In the genomic region with DNA sequence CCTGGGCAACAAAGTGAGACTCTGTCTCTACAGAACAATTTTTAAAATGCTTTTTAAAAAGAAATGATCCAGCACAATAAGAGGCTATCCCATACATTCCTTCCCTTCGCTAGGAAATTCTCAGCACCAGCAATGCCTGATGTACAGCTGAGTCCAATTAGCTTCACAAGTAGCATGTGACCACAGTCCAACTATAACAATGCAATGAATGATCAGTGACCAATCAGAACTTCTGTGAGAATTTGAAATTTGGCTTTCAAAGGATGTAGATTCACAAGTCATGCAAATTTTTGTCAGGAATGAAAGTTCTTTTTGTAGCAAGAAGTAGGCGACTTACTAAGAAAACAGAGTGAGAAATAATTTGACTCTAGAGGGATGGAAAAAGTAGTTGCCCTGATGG, we compare ENCODE assay signal across 19 cellular contexts.
DNase-seq lines count a peak whose midpoint lies in the region; ATAC-seq and TF ChIP-seq lines count a peak whose summit lies in the region.
"Had no signal": no experiment of that assay in that cellular context is flagged by ENCODE, and none has a peak within 500 bp of the region (broad histone marks: within the 10 kb centered on the region; RNA-seq: fewer than 3 reads in every experiment).

No MANE protein-coding gene starts in this region.

- H3K4me3 ChIP-seq in neural progenitor cell, result no peak overlapping the region

- H3K4me2 ChIP-seq in neural progenitor cell, result no peak overlapping the region

- H3K79me2 ChIP-seq in neural progenitor cell (ENCODE audit: low read depth), result no peaks in the 10 kb centered on the region

- no peaks in the 10 kb centered on the region for H3F3A ChIP-seq in neural progenitor cell (ENCODE audit: low read depth)

- no peak for TF ChIP-seq CTCF in neural progenitor cell (IDR thresholded peaks at IDR 0.05)

- H3K4me1 ChIP-seq in neural progenitor cell, result no peaks in the 10 kb centered on the region

- H3K36me3 Mint-ChIP-seq in neural progenitor cell, result no peaks in the 10 kb centered on the region
- H3K36me3 Mint-ChIP-seq: CD4-positive, alpha-beta memory T cell; IgD-negative memory B cell had no signal

- ATAC-seq in HG02571 (IDR thresholded peaks at IDR 0.05; ENCODE audit: unreplicated experiment) (no peak), HG03432 (IDR thresholded peaks at IDR 0.05; ENCODE audit: unreplicated experiment) (no peak)
- ATAC-seq: HCT116 had no signal

- H3K4me3 Mint-ChIP-seq in neural progenitor cell, result no peak overlapping the region
- H3K4me3 Mint-ChIP-seq: CD4-positive, alpha-beta memory T cell; IgD-negative memory B cell had no signal

- DNase-seq in EH (ENCODE audit: low read depth) (peak; percentile 17), RPMI7951 (ENCODE audit: low read depth) (peak; percentile 23), fibroblast of peridontal ligament (ENCODE audit: extremely low read depth) (peak; percentile 56), neural progenitor cell (ENCODE audit: low spot score) (no peak), MV-4-11 (lab: John Stamatoyannopoulos, UW) (no peak)
- DNase-seq: ACHN; AML-193; CD4-positive, alpha-beta memory T cell; DMS153; DMS79 treated with DMSO at 0.1 percent for 48 hours; GOT3; H7; Karpas-422; KBM-7 had no signal

- H3K27ac Mint-ChIP-seq in neural progenitor cell, result no peak overlapping the region
- H3K27ac Mint-ChIP-seq: CD4-positive, alpha-beta memory T cell; IgD-negative memory B cell had no signal

- no peaks in the 10 kb centered on the region for H3K27me3 ChIP-seq in neural progenitor cell

- H3K36me3 ChIP-seq in neural progenitor cell, result no peaks in the 10 kb centered on the region

- H3K9ac ChIP-seq in neural progenitor cell, result no peak overlapping the region

- H3K27ac ChIP-seq in neural progenitor cell, result no peak overlapping the region
- H3K27ac ChIP-seq: C4-2B had no signal

- H3K9me3 ChIP-seq in neural progenitor cell (ENCODE audit: low read depth), result no peaks in the 10 kb centered on the region

- no peaks in the 10 kb centered on the region for H3K27me3 Mint-ChIP-seq in neural progenitor cell (ENCODE audit: insufficient read depth, low read depth)
- H3K27me3 Mint-ChIP-seq: CD4-positive, alpha-beta memory T cell; IgD-negative memory B cell had no signal

- H4K20me1 ChIP-seq in neural progenitor cell (ENCODE audit: low read depth), result no peaks in the 10 kb centered on the region

- H3K9me3 Mint-ChIP-seq in neural progenitor cell, result no peaks in the 10 kb centered on the region

- H2AFZ ChIP-seq in neural progenitor cell (replicated peaks), result peak overlapping the region; percentile 28

- H3K4me1 Mint-ChIP-seq in neural progenitor cell, result peaks cover 5% of the 10 kb centered on the region
- H3K4me1 Mint-ChIP-seq: CD4-positive, alpha-beta memory T cell; IgD-negative memory B cell had no signal

Comparison
In these comparisons a context has a peak if more than half of its experiments do, and no peak if none do; other contexts are left out.
1. DNase-seq: peak in EH (single experiment), RPMI7951 (single experiment) and fibroblast of peridontal ligament (single experiment); none in neural progenitor cell (single experiment) and MV-4-11 (single experiment).